ENCODE assay signal across 8 cellular contexts in genomic region chr9:136977223-136978072, GRCh38. TPM values are rescaled to one million over a fixed set of nuclear protein-coding genes. Genes with fewer than 3 reads are reported as not detected.
A peak's percentile ranks its signal among the peaks of the same experiment; 100 is the strongest.
DNase-seq lines count a peak whose midpoint lies in the region; ATAC-seq and TF ChIP-seq lines count a peak whose summit lies in the region.

Gene PTGDS, plus strand, starts transcription at chr9:136977504. Its CDS starts 75 bp downstream, at chr9:136977579.

- H3K4me1 Mint-ChIP-seq in WTC11 = peaks cover 3% of the 10 kb centered on the region; the same call in 1 of the 2 replicates

- no peak for DNase-seq in AG04450 (ENCODE audit: low read depth, low spot score)
- DNase-seq in WTC11 (ENCODE audit: low spot score) = no peak
- peak; percentile 85 for DNase-seq in cardiac septum (ENCODE audit: low spot score)
- DNase-seq in occipital lobe (lab: John Stamatoyannopoulos, UW) = peak; percentile 91
- no peak for DNase-seq in NCI-H82 treated with DMSO at 0.1 percent for 48 hours (lab: John Stamatoyannopoulos, UW; ENCODE audit: unreplicated experiment)
- DNase-seq in NCI-H524 (lab: John Stamatoyannopoulos, UW) = no peak
- no peak for DNase-seq in NOMO-1 treated with DMSO at 0.1 percent for 48 hours (lab: John Stamatoyannopoulos, UW; ENCODE audit: unreplicated experiment)

- no peaks in the 10 kb centered on the region for H3K36me3 Mint-ChIP-seq in WTC11

- H3K4me3 Mint-ChIP-seq in WTC11 = peak within 1 kb of the TSS; percentile 66

- H3K27ac ChIP-seq in AG04450 (ENCODE audit: low read depth, low read length) = no peak within 1 kb of the TSS

- POLR2A ChIA-PET in AG04450 (lab: Yijun Ruan, JAX) = interaction anchor here (0.6 to 1.0 kb wide), 3 partner anchors 18 to 250 kb away, joined by 3 to 5 read pairs (median 3); no protein-coding TSS in a partner anchor
- POLR2A ChIA-PET in WTC11 (lab: Charles Lee) = interaction anchor here (1.0 to 1.5 kb wide), 5 partner anchors 15 to 263 kb away, joined by 3 to 6 read pairs (median 5); partner anchors contain the start of genes PAXX and TPRN

- TF ChIP-seq CTCF in AG04450 (IDR thresholded peaks at IDR 0.05; ENCODE audit: low read depth, low read length) (no peak), WTC11 (IDR thresholded peaks at IDR 0.05) (no peak)

- H3K27me3 ChIP-seq in AG04450 (ENCODE audit: control insufficient read depth, insufficient read depth, low read length) = peaks cover 8% of the 10 kb centered on the region

- H3K4me3 ChIP-seq in AG04450 (ENCODE audit: low read depth, low read length) = peak within 1 kb of the TSS; percentile 62

- intact Hi-C loops in cardiac septum (cut with DNase I) = loop anchor here (2.0 kb wide), 1 partner anchor 15 kb away; the partner anchor contains the start of gene PAXX

- CTCF ChIA-PET in AG04450 (lab: Charles Lee) (interaction anchor here (0.6 to 1.5 kb wide), 5 partner anchors 12 to 216 kb away, joined by 3 to 6 read pairs (median 4); no protein-coding TSS in a partner anchor), WTC11 (lab: Charles Lee) (interaction anchor here (0.6 to 6.2 kb wide), 42 partner anchors 7 to 259 kb away, joined by 3 to 117 read pairs (median 6); partner anchors contain the start of genes ABCA2, AJM1, C8G and CLIC3)

- no peak within 1 kb of the TSS; the same call in 1 of the 2 replicates for H3K27ac Mint-ChIP-seq in WTC11

- no peaks in the 10 kb centered on the region for H3K9me3 Mint-ChIP-seq in WTC11

- H3K9me3 ChIP-seq in AG04450 (ENCODE audit: control insufficient read depth, insufficient read depth, low read length) = no peaks in the 10 kb centered on the region; the same call in 1 of the 2 replicates

- ATAC-seq in WTC11 = peak; percentile 9
- ATAC-seq in GM21360 (IDR thresholded peaks at IDR 0.05; ENCODE audit: unreplicated experiment) = no peak

- peaks cover 3% of the 10 kb centered on the region; the same call in 1 of the 2 replicates for H3K27me3 Mint-ChIP-seq in WTC11 (ENCODE audit: low read depth)

TF ChIP-seq in WTC11, 78 proteins besides CTCF, POLR2A, EP300 and RAD21 (continues in another document):
- no peak for TF ChIP-seq MYBL2 (CRISPR knock-in tag; IDR thresholded peaks at IDR 0.05)
- peak; percentile 5; the same call in 1 of the 2 replicates for TF ChIP-seq MAX (CRISPR knock-in tag; IDR thresholded peaks at IDR 0.05)
- no peak for TF ChIP-seq ELF4 (CRISPR knock-in tag; IDR thresholded peaks at IDR 0.05; ENCODE audit: low read depth)
- peak; percentile 55 for TF ChIP-seq FOXP1 (CRISPR knock-in tag; IDR thresholded peaks at IDR 0.05; ENCODE audit: borderline replicate concordance)
- TF ChIP-seq, protein P1, sequence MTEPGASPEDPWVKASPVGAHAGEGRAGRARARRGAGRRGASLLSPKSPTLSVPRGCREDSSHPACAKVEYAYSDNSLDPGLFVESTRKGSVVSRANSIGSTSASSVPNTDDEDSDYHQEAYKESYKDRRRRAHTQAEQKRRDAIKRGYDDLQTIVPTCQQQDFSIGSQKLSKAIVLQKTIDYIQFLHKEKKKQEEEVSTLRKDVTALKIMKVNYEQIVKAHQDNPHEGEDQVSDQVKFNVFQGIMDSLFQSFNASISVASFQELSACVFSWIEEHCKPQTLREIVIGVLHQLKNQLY (CRISPR knock-in tag; IDR thresholded peaks at IDR 0.05) = no peak
- no peak for TF ChIP-seq NR1H2 (CRISPR knock-in tag; IDR thresholded peaks at IDR 0.05)
- no peak for TF ChIP-seq JAZF1 (CRISPR knock-in tag; IDR thresholded peaks at IDR 0.05)
- no peak for TF ChIP-seq CBFB (CRISPR knock-in tag; IDR thresholded peaks at IDR 0.05; ENCODE audit: low read depth)
- TF ChIP-seq ZNF121 (CRISPR knock-in tag; IDR thresholded peaks at IDR 0.05) = no peak
- TF ChIP-seq E2F1 (CRISPR knock-in tag; IDR thresholded peaks at IDR 0.05) = no peak
- no peak for TF ChIP-seq ARID4B (CRISPR knock-in tag; IDR thresholded peaks at IDR 0.05; ENCODE audit: borderline replicate concordance)
- TF ChIP-seq ZBTB43 (CRISPR knock-in tag; IDR thresholded peaks at IDR 0.05) = no peak
- TF ChIP-seq, protein P2, sequence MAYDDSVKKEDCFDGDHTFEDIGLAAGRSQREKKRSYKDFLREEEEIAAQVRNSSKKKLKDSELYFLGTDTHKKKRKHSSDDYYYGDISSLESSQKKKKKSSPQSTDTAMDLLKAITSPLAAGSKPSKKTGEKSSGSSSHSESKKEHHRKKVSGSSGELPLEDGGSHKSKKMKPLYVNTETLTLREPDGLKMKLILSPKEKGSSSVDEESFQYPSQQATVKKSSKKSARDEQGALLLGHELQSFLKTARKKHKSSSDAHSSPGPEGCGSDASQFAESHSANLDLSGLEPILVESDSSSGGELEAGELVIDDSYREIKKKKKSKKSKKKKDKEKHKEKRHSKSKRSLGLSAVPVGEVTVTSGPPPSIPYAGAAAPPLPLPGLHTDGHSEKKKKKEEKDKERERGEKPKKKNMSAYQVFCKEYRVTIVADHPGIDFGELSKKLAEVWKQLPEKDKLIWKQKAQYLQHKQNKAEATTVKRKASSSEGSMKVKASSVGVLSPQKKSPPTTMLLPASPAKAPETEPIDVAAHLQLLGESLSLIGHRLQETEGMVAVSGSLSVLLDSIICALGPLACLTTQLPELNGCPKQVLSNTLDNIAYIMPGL (CRISPR knock-in tag; IDR thresholded peaks at IDR 0.05) = peak; percentile 78; the same call in 1 of the 2 replicates

RNA-seq across cellular contexts. Expression of gene PTGDS, which starts in this region (rescaled TPM):
- 7.8 and 9.6 TPM in 2 replicates for polyA plus RNA-seq in AG04450 (2011; rRNA removed)
- 1.3 and 2.2 TPM in 2 replicates for polyA minus RNA-seq in AG04450 (2011; rRNA and poly(A)+ RNA removed)
- 2.2 to 4.0 TPM (median 2.9 TPM) in 3 replicates for total RNA-seq in WTC11 (2021)
- 1,323 TPM for total RNA-seq in cardiac septum
- 52.1 TPM for total RNA-seq in occipital lobe

Comparison
In these comparisons a context has a peak if more than half of its experiments do, and no peak if none do; other contexts are left out.
1. RNA of gene PTGDS (total RNA-seq): 1,323 TPM in cardiac septum (single experiment); 52.1 TPM in occipital lobe (single experiment) and 2.2 to 4.0 TPM in WTC11; every median in the first group is over 10 times any median in the second.
2. DNase-seq: peak in cardiac septum (single experiment) and occipital lobe (single experiment); none in AG04450 (single experiment), WTC11 (single experiment), NCI-H82 treated with DMSO at 0.1 percent for 48 hours (single experiment), NCI-H524 (0 of 2) and NOMO-1 treated with DMSO at 0.1 percent for 48 hours (single experiment).